Comparison of ENCODE assay signal across 1 cellular context in genomic region chr2:20021405-20022009, GRCh38.
TF ChIP-seq lines count a peak whose summit lies in the region.

No MANE protein-coding gene starts in this region.

TF ChIP-seq in K562, 482 proteins besides CTCF, POLR2A, EP300 and RAD21:
- peak; percentile 38 for TF ChIP-seq ZNF280A (IDR thresholded peaks at IDR 0.05; ENCODE audit: low read depth, partially characterized antibody)
- peak; percentile 37; the same call in 1 of the 2 replicates for TF ChIP-seq CEBPB (tag; IDR thresholded peaks at IDR 0.05)
- peak; percentile 66 for TF ChIP-seq ATF3 (IDR thresholded peaks at IDR 0.05)
- no peak for TF ChIP-seq ATF3 (CRISPR knock-in tag; conservative IDR thresholded peaks at IDR 0.05)
- no peak for TF ChIP-seq ZNF436 (CRISPR knock-in tag; IDR thresholded peaks at IDR 0.05)
- peak; percentile 52 for TF ChIP-seq ZFP36 (IDR thresholded peaks at IDR 0.05; ENCODE audit: low read depth, low read length, partially characterized antibody)
- peak; percentile 42; the same call in 1 of the 2 replicates for TF ChIP-seq TRIM28 (IDR thresholded peaks at IDR 0.05)
- TF ChIP-seq CEBPG (CRISPR knock-in tag; IDR thresholded peaks at IDR 0.05) = no peak
- TF ChIP-seq CEBPG (tag; conservative IDR thresholded peaks at IDR 0.05 in 1 of 2, IDR thresholded peaks at IDR 0.05 in 1 of 2) = peak; percentile 38 to 74; a peak in 3 of 4 replicates
- TF ChIP-seq PTBP1 (IDR thresholded peaks at IDR 0.05; ENCODE audit: low read depth, low read length) = no peak
